Comparison of ENCODE assay signal across 20 cellular contexts in the genomic region with DNA sequence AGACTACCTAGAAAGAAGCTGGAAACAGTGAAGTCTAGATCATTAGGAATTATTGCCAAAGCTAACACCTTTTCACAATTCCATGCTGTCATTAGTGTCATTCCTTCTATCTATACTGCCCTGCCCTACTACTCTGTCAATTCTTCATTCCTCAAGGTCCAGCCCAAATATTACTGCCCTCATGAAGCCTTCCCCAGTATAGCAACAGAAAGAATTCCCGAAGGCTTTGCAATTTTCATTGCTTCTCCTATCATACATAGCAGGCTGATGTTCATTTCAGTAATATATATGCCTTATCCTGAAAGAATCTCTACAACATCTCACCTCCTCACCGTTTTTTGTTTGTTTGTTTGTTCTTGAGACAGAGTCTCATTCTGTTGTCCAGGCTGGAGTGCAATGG.
DNase-seq lines count a peak whose midpoint lies in the region; ATAC-seq and TF ChIP-seq lines count a peak whose summit lies in the region.
"Had no signal": no experiment of that assay in that cellular context is flagged by ENCODE, and none has a peak within 500 bp of the region (broad histone marks: within the 10 kb centered on the region; RNA-seq: fewer than 3 reads in every experiment).

No MANE protein-coding gene starts in this region.

- no CpG with 5 or more reads among the region's 2 CpGs for WGBS in trophoblast cell (ENCODE audit: extremely low coverage, insufficient coverage, insufficient read length)

- no peak overlapping the region for H2AK5ac ChIP-seq in trophoblast cell (ENCODE audit: low read length)

- no peak overlapping the region for H3K4ac ChIP-seq in trophoblast cell (ENCODE audit: low read depth, low read length)

- no peak overlapping the region for H2BK120ac ChIP-seq in trophoblast cell (ENCODE audit: insufficient read depth, low read length, poor library complexity)

- no peak overlapping the region for H2BK5ac ChIP-seq in trophoblast cell (ENCODE audit: low read depth, low read length, poor library complexity)

- no peak overlapping the region for H4K91ac ChIP-seq in trophoblast cell (ENCODE audit: low read depth, low read length)

- H4K8ac ChIP-seq in trophoblast cell (ENCODE audit: low read depth, low read length), result no peak overlapping the region

- no peak overlapping the region for H3K14ac ChIP-seq in trophoblast cell (ENCODE audit: low read length)

- ATAC-seq in GM21825 (IDR thresholded peaks at IDR 0.05; ENCODE audit: unreplicated experiment) (no peak), GM18861 (IDR thresholded peaks at IDR 0.05; ENCODE audit: unreplicated experiment) (no peak), HG02870 (IDR thresholded peaks at IDR 0.05; ENCODE audit: unreplicated experiment) (no peak)

- H3K9me3 ChIP-seq in ascending aorta (no peaks in the 10 kb centered on the region), trophoblast cell (ENCODE audit: insufficient read depth, low read depth, low read length) (no peaks in the 10 kb centered on the region), tibial artery (no peaks in the 10 kb centered on the region)
- H3K9me3 ChIP-seq: BE2C had no signal

- no peak for DNase-seq in RWPE1 (ENCODE audit: low spot score)
- no peak for DNase-seq in ascending aorta (ENCODE audit: low spot score in 2 of 2)
- peak; percentile 46 to 92 for DNase-seq in trophoblast cell
- no peak for DNase-seq in tibial artery
- no peak for DNase-seq in activated CD8-positive, alpha-beta memory T cell treated with anti-CD3 and anti-CD28 coated beads, Interleukin-2, amount 50 U/mL, for 4 hours
- DNase-seq: 8988T; ACHN; BE2C; C1 segment of cervical spinal cord; Calu3; CD4-positive, alpha-beta memory T cell; CD4-positive, CD25-positive, alpha-beta regulatory T cell; CD8-positive, alpha-beta memory T cell; COR-L47; DMS79 treated with DMSO at 0.1 percent for 48 hours; GF-D8 had no signal

- H3K4me1 ChIP-seq in ascending aorta (peaks cover 11 to 33% of the 10 kb centered on the region in 2 donors), trophoblast cell (ENCODE audit: control insufficient read depth in 1 of 2, insufficient read depth in 2 of 2, low read length in 2 of 2) (peaks cover 5 to 10% of the 10 kb centered on the region in 2 experiments), tibial artery (peaks cover 7 to 79% (median 34%) of the 10 kb centered on the region in 4 donors)
- H3K4me1 ChIP-seq: BE2C, BLaER1 had no signal

- intact Hi-C loops in ascending aorta (cut with DNase I), result no loop called here
- intact Hi-C loops in tibial artery (cut with DNase I; ENCODE audit: low total_unique reads), result no loop called here

- no peaks in the 10 kb centered on the region for H3K27me3 ChIP-seq in ascending aorta
- H3K27me3 ChIP-seq in trophoblast cell (ENCODE audit: insufficient read depth, low read length), result no peaks in the 10 kb centered on the region
- H3K27me3 ChIP-seq in tibial artery, result no peaks in the 10 kb centered on the region
- H3K27me3 ChIP-seq: BE2C, BLaER1 had no signal

- no peak overlapping the region for H2AFZ ChIP-seq in trophoblast cell (ENCODE audit: insufficient read depth, low read length, poor library complexity)

- no peaks in the 10 kb centered on the region for H3K36me3 ChIP-seq in ascending aorta
- no peaks in the 10 kb centered on the region for H3K36me3 ChIP-seq in trophoblast cell (ENCODE audit: control insufficient read depth in 1 of 2, insufficient read depth in 2 of 2, low read length in 2 of 2)
- H3K36me3 ChIP-seq in tibial artery, result no peaks in the 10 kb centered on the region
- H3K36me3 ChIP-seq: BE2C, BLaER1 had no signal

- no peak overlapping the region for H4K12ac ChIP-seq in trophoblast cell (ENCODE audit: low read depth, low read length)

- CTCF ChIA-PET in RWPE1 (lab: Yijun Ruan, JAX), result interaction anchor here (0.6 kb wide), 2 partner anchors 194 to 269 kb away, joined by 3 to 6 read pairs; no protein-coding TSS in a partner anchor

- peak overlapping the region; percentile 53 for H3K27ac ChIP-seq in RWPE1
- peak overlapping the region; percentile 34 to 35 for H3K27ac ChIP-seq in ascending aorta
- no peak overlapping the region for H3K27ac ChIP-seq in trophoblast cell (ENCODE audit: low read depth, low read length)
- peak overlapping the region; percentile 40 to 77 for H3K27ac ChIP-seq in tibial artery
- H3K27ac ChIP-seq: BLaER1 had no signal

- H3K18ac ChIP-seq in trophoblast cell (ENCODE audit: low read length), result no peak overlapping the region

- no peak overlapping the region for H3K9ac ChIP-seq in trophoblast cell (ENCODE audit: low read length)
- H3K9ac ChIP-seq: BLaER1 had no signal

- POLR2A ChIA-PET in RWPE1 (lab: Yijun Ruan, JAX; ENCODE audit: low non-redundant PET), result no interaction called here

- TF ChIP-seq CTCF in RWPE1 (conservative IDR thresholded peaks at IDR 0.05; ENCODE audit: low read depth), result no peak
- no peak for TF ChIP-seq CTCF in ascending aorta (IDR thresholded peaks at IDR 0.05)
- no peak for TF ChIP-seq CTCF in tibial artery (IDR thresholded peaks at IDR 0.05)

- no peak overlapping the region for H3K4me2 ChIP-seq in trophoblast cell (ENCODE audit: low read length)
- H3K4me2 ChIP-seq: BLaER1 had no signal

- H3K23ac ChIP-seq in trophoblast cell (ENCODE audit: low read length), result no peak overlapping the region

- H2BK12ac ChIP-seq in trophoblast cell (ENCODE audit: low read length), result no peak overlapping the region

- peaks cover 6% of the 10 kb centered on the region for H3K79me2 ChIP-seq in trophoblast cell (ENCODE audit: control insufficient read depth, insufficient read depth, low read length, poor library complexity)

- H3K79me1 ChIP-seq in trophoblast cell (ENCODE audit: low read length), result peaks cover 24% of the 10 kb centered on the region

- H3K4me3 ChIP-seq in ascending aorta (no peak overlapping the region), trophoblast cell (ENCODE audit: low read depth, low read length) (no peak overlapping the region), tibial artery (no peak overlapping the region)
- H3K4me3 ChIP-seq: BLaER1 had no signal

Comparison
In these comparisons a context has a peak if more than half of its experiments do, and no peak if none do; other contexts are left out.
1. DNase-seq: peak in trophoblast cell (2 of 2); none in RWPE1 (single experiment), ascending aorta (0 of 2), tibial artery (0 of 2) and activated CD8-positive, alpha-beta memory T cell treated with anti-CD3 and anti-CD28 coated beads, Interleukin-2, amount 50 U/mL, for 4 hours (single experiment).